Comparison of ENCODE assay signal across 16 cellular contexts in the genomic region with DNA sequence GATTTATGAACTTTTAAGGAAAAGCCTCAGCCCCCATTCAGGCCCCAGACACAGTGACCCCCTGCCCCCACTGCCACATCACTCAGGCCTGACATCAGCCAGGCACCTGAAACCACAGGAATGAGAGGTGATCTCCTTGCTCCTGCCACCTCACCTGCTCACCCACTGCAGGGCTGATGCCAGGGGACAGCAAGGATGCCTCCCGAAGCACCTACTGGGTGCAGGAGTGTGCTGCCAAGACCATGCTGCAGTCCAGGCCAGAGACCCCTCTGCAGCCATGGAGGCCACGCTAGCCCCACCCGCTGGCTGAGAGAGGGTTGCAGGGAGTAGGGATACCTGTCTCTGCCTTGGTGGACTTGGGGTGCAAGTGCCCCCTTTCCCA. TPM values are rescaled to one million over a fixed set of nuclear protein-coding genes. Genes with fewer than 3 reads are reported as not detected.
DNase-seq lines count a peak whose midpoint lies in the region; ATAC-seq and TF ChIP-seq lines count a peak whose summit lies in the region.
"Had no signal": no experiment of that assay in that cellular context is flagged by ENCODE, and none has a peak within 500 bp of the region (broad histone marks: within the 10 kb centered on the region; RNA-seq: fewer than 3 reads in every experiment).

No MANE protein-coding gene starts in this region.

- H3K27ac ChIP-seq in HCT116 (ENCODE audit: low read depth, low read length) (no peak overlapping the region), body of pancreas (peak overlapping the region in 1 of 4 donors; percentile 25)
- H3K27ac ChIP-seq: dorsolateral prefrontal cortex, vagina had no signal

- H3K9me2 ChIP-seq in HCT116 (ENCODE audit: insufficient read depth), result no peaks in the 10 kb centered on the region

- DNase-seq in AG09319 (ENCODE audit: extremely low read depth, low read depth) (no peak), HCT116 (ENCODE audit: low read depth, low spot score) (no peak), body of pancreas (peak in 3 of 4 donors; percentile 8 to 25 (median 12)), neural crest cell (ENCODE audit: low read depth, low spot score) (no peak), DMS153 treated with DMSO at 0.1 percent for 48 hours (lab: John Stamatoyannopoulos, UW; ENCODE audit: unreplicated experiment) (no peak)
- no peak for DNase-seq in activated CD4-positive, CD25-positive, alpha-beta regulatory T cell (lab: John Stamatoyannopoulos, UW)
- DNase-seq: hippocampal formation; NCI-H187; NCI-H510A; stimulated activated naive B cell treated with anti-CD40 and anti-IgM and Interleukin-4, amounts not matched to agents 10 μg/mL and 1 μg/mL and 100 μg/mL, for 72 hours had no signal

- H3K9me3 ChIP-seq in HCT116 (ENCODE audit: control insufficient read depth in 1 of 2, insufficient read depth in 1 of 2, low read depth in 1 of 2, low read length in 2 of 2) (no peaks in the 10 kb centered on the region), body of pancreas (no peaks in the 10 kb centered on the region)
- H3K9me3 ChIP-seq: pancreas, vagina had no signal

- intact Hi-C loops in HCT116 (cut with micrococcal nuclease), result loop anchor here (2.0 to 5.0 kb wide), 2 partner anchors 66 to 658 kb away; no protein-coding TSS in a partner anchor
- intact Hi-C loops in body of pancreas (cut with DNase I), result loop anchor here (5.0 kb wide), 1 partner anchor 47 kb away; no protein-coding TSS in a partner anchor

- H3K27me3 Mint-ChIP-seq in neural crest cell (ENCODE audit: low read depth), result peaks cover 5% of the 10 kb centered on the region

- peak overlapping the region; percentile 47 for H3K9ac ChIP-seq in HCT116 (ENCODE audit: low read length)

- peak overlapping the region; percentile 63 for H3K4me2 ChIP-seq in HCT116 (ENCODE audit: low read length)

- H2AFZ ChIP-seq in HCT116 (ENCODE audit: low read depth, low read length, poor library complexity, severe bottlenecking), result no peak overlapping the region

- CTCF ChIA-PET in HCT116 (lab: Charles Lee), result interaction anchor here (0.9 to 3.8 kb wide), 5 partner anchors 14 to 66 kb away, joined by 3 to 24 read pairs (median 4); partner anchors contain the start of gene KRT80

- BruUV-seq in HCT116 (replicated peaks; lab: Mats Ljungman, UMichigan), result no TSS peak

- H3K4me3 ChIP-seq in HCT116 (replicated peaks in 1 of 2; ENCODE audit: low read depth in 1 of 2, low read length in 2 of 2), result no peak overlapping the region
- no peak overlapping the region for H3K4me3 ChIP-seq in body of pancreas
- H3K4me3 ChIP-seq: dorsolateral prefrontal cortex, pancreas, vagina had no signal

- RAD21 ChIA-PET in HCT116 (lab: Charles Lee; ENCODE audit: low non-redundant PET in 1 of 2, low total read pairs in 2 of 2, uncharacterized antibody in 2 of 2, unreplicated experiment in 2 of 2), result interaction anchor here in 1 of 2 experiments (1.8 kb wide), 1 partner anchor 57 kb away, joined by 5 read pairs; no protein-coding TSS in a partner anchor

- no peak for TF ChIP-seq RAD21 in HCT116 (IDR thresholded peaks at IDR 0.05; ENCODE audit: low read depth)

- peaks cover 3% of the 10 kb centered on the region; the same call in 1 of the 2 replicates for H3K27me3 ChIP-seq in HCT116 (ENCODE audit: insufficient read depth, low read length)
- H3K27me3 ChIP-seq in body of pancreas, result no peaks in the 10 kb centered on the region
- H3K27me3 ChIP-seq: pancreas, vagina had no signal

- H3K4me1 Mint-ChIP-seq in neural crest cell, result no peaks in the 10 kb centered on the region
- H3K4me1 Mint-ChIP-seq: stimulated activated naive B cell treated with anti-CD40 and anti-IgM and Interleukin-4, amounts not matched to agents 10 μg/mL and 1 μg/mL and 100 μg/mL, for 72 hours had no signal

- TF ChIP-seq POLR2A in HCT116 (IDR thresholded peaks at IDR 0.05; ENCODE audit: borderline replicate concordance, extremely low read depth, insufficient read depth, insufficient read length) (no peak), body of pancreas (IDR thresholded peaks at IDR 0.05) (no peak)

- H3K36me3 ChIP-seq in HCT116 (ENCODE audit: control insufficient read depth in 1 of 2, insufficient read depth in 2 of 2, low read length in 2 of 2) (no peaks in the 10 kb centered on the region), body of pancreas (replicated peaks in 1 of 2; ENCODE audit: insufficient read depth in 1 of 2, low read depth in 2 of 2) (no peaks in the 10 kb centered on the region)
- H3K36me3 ChIP-seq: pancreas, vagina had no signal

- peaks cover 51 to 77% of the 10 kb centered on the region in 2 experiments for H3K4me1 ChIP-seq in HCT116 (ENCODE audit: control insufficient read depth in 1 of 2, insufficient read depth in 2 of 2, low read length in 2 of 2)
- peaks cover 66% of the 10 kb centered on the region for H3K4me1 ChIP-seq in body of pancreas

- H3K79me2 ChIP-seq in HCT116 (ENCODE audit: insufficient read depth, low read length), result no peaks in the 10 kb centered on the region

- ATAC-seq in HCT116 (peak; percentile 18; the same call in 1 of the 2 replicates), body of pancreas (no peak), GM18907 (IDR thresholded peaks at IDR 0.05; ENCODE audit: unreplicated experiment) (no peak), HG03025 (IDR thresholded peaks at IDR 0.05; ENCODE audit: low FRiP score, unreplicated experiment) (no peak)

- peak; percentile 40 for TF ChIP-seq CTCF in AG09319 (IDR thresholded peaks at IDR 0.05; ENCODE audit: low read depth, low read length)
- peak in 2 of 3 experiments; percentile 31 to 51; a peak in 3 of 6 replicates for TF ChIP-seq CTCF in HCT116 (IDR thresholded peaks at IDR 0.05 in 2 of 3, conservative IDR thresholded peaks at IDR 0.05 in 1 of 3; ENCODE audit: borderline replicate concordance in 1 of 3, insufficient read depth in 1 of 3, low read depth in 2 of 3, low read length in 2 of 3)
- peak in 2 of 7 experiments; percentile 6 to 24 for TF ChIP-seq CTCF in body of pancreas (IDR thresholded peaks at IDR 0.05)
- no peak for TF ChIP-seq CTCF in neural crest cell (conservative IDR thresholded peaks at IDR 0.05)

- WGBS in body of pancreas, 2 donors, result 42% methylated on average over 3 of the region's 3 CpGs; no CpG with 5 or more reads in 1 of the 2 donors

- H3K4me3 Mint-ChIP-seq in neural crest cell, result no peak overlapping the region
- H3K4me3 Mint-ChIP-seq: stimulated activated naive B cell treated with anti-CD40 and anti-IgM and Interleukin-4, amounts not matched to agents 10 μg/mL and 1 μg/mL and 100 μg/mL, for 72 hours had no signal

- peak overlapping the region; percentile 78 for H3K27ac Mint-ChIP-seq in neural crest cell (ENCODE audit: unreplicated experiment)
- H3K27ac Mint-ChIP-seq: stimulated activated naive B cell treated with anti-CD40 and anti-IgM and Interleukin-4, amounts not matched to agents 10 μg/mL and 1 μg/mL and 100 μg/mL, for 72 hours had no signal

- no peaks in the 10 kb centered on the region for H3K36me3 Mint-ChIP-seq in neural crest cell (ENCODE audit: low read depth)
- H3K36me3 Mint-ChIP-seq: stimulated activated naive B cell treated with anti-CD40 and anti-IgM and Interleukin-4, amounts not matched to agents 10 μg/mL and 1 μg/mL and 100 μg/mL, for 72 hours had no signal

- H3K9me3 Mint-ChIP-seq in neural crest cell, result no peaks in the 10 kb centered on the region
- H3K9me3 Mint-ChIP-seq: stimulated activated naive B cell treated with anti-CD40 and anti-IgM and Interleukin-4, amounts not matched to agents 10 μg/mL and 1 μg/mL and 100 μg/mL, for 72 hours had no signal

- POLR2A ChIA-PET in HCT116 (lab: Charles Lee), result interaction anchor here (2.1 kb wide), 1 partner anchor 65 kb away, joined by 12 read pairs; no protein-coding TSS in a partner anchor

- H4K20me1 ChIP-seq in HCT116 (ENCODE audit: insufficient read depth), result no peaks in the 10 kb centered on the region

TF ChIP-seq in HCT116, 20 proteins besides CTCF, POLR2A, EP300 and RAD21:
- TF ChIP-seq CEBPB (IDR thresholded peaks at IDR 0.05; ENCODE audit: low read depth), result no peak
- no peak for TF ChIP-seq SRF (IDR thresholded peaks at IDR 0.05; ENCODE audit: low read depth)
- no peak for TF ChIP-seq ZBTB33 (IDR thresholded peaks at IDR 0.05; ENCODE audit: extremely low read depth, insufficient replicate concordance, low read length)
- TF ChIP-seq POLR2AphosphoS5 (IDR thresholded peaks at IDR 0.05; ENCODE audit: low read depth, low read length), result 0 out of 2 replicates have a peak, but pooled peaks have one; percentile 15
- TF ChIP-seq EZH2phosphoT487 (IDR thresholded peaks at IDR 0.05; ENCODE audit: borderline replicate concordance), result no peak
- TF ChIP-seq SIN3A (IDR thresholded peaks at IDR 0.05; ENCODE audit: low read depth), result no peak

RNA-seq across cellular contexts. Expression of gene KRT7, which starts 18.6 kb away (rescaled TPM):
- total RNA-seq in HCT116 (2021; ENCODE audit: unreplicated experiment) (72.6 TPM), body of pancreas (100 to 1,000 TPM in 1 of 2 donors, 10 to 100 TPM in 1; 69.2 to 196 TPM), neural crest cell (not detected in 2 replicates)
- polyA plus RNA-seq in HCT116 (2012), result 96.4 and 207 TPM in 2 replicates
- total RNA-seq: OCI-LY7 had no signal

RNA-seq across cellular contexts. Expression of gene KRT80, which starts 22.6 kb away (rescaled TPM):
- total RNA-seq in HCT116 (2021; ENCODE audit: unreplicated experiment) (8.8 TPM), body of pancreas (10 to 100 TPM; 10.2 to 11.9 TPM), neural crest cell (not detected in 2 replicates)
- 14.4 and 24.3 TPM in 2 replicates for polyA plus RNA-seq in HCT116 (2012)
- total RNA-seq: OCI-LY7 had no signal

Comparison
In these comparisons a context has a peak if more than half of its experiments do, and no peak if none do; other contexts are left out.
1. DNase-seq: peak in body of pancreas (3 of 4); none in AG09319 (single experiment), HCT116 (single experiment), neural crest cell (single experiment), DMS153 treated with DMSO at 0.1 percent for 48 hours (single experiment) and activated CD4-positive, CD25-positive, alpha-beta regulatory T cell (0 of 4).
2. RNA of gene KRT7, which starts 18.6 kb away (total RNA-seq): 69.2 to 196 TPM in body of pancreas and 72.6 TPM in HCT116 (single experiment); not detected in neural crest cell; every median in the first group is over 10 times any median in the second.